Comparison of ENCODE assay signal across 8 cellular contexts in the genomic region with DNA sequence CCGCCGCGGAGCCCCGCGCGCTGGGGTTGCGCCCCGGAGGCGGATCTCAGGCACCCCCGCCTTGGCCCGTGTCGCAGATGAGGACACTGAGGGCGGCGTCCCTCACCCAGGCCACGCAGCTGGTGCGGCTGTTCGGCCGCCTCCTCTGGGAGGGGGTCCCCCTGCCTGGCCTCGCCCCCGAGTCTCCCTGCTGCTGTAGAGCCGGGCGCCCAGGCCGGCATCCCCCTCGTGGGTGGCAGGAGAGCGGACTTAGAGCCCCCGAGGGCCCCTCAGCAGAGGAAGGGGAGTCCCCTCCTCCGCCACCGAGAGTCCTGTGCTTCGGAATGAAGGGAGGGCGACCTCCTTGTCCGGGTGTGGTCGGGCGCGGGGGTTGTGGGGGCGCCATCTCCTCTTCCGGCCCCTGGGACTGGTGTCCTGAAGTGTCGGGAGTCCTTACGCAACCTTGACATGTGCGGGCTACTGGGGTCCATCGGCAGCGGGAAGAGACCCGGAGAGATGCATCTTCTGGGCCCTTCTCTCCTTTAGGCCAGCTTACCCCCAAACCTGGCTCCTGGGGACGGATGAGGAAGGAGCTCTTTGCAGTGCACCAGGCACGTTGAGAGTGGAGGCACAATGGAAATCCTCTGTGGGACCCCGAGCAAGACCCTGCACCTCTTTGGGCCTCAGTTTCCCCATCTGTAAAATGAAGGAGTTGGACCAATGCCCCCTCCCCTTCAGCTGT. TPM values are rescaled to one million over a fixed set of nuclear protein-coding genes. Genes with fewer than 3 reads are reported as not detected.
DNase-seq lines count a peak whose midpoint lies in the region; ATAC-seq and TF ChIP-seq lines count a peak whose summit lies in the region.

No MANE protein-coding gene starts in this region.

- POLR2A ChIA-PET in AG04450 (lab: Yijun Ruan, JAX) (no interaction called here), RWPE1 (lab: Yijun Ruan, JAX; ENCODE audit: low non-redundant PET) (interaction anchor here (0.6 kb wide), 1 partner anchor 71 kb away, joined by 3 read pairs; no protein-coding TSS in a partner anchor)

- H3K27ac ChIP-seq in AG04450 (ENCODE audit: low read depth, low read length) (no peak overlapping the region), RWPE1 (peak overlapping the region; percentile 64), duodenal mucosa (ENCODE audit: low read depth, low read length) (no peak overlapping the region), muscle layer of duodenum (ENCODE audit: low read length) (no peak overlapping the region)

- H3K27me3 ChIP-seq in AG04450 (ENCODE audit: control insufficient read depth, insufficient read depth, low read length) (peaks cover 24% of the 10 kb centered on the region), duodenal mucosa (ENCODE audit: control insufficient read depth in 1 of 2, insufficient read depth in 2 of 2, low read length in 2 of 2) (peaks cover 2 to 14% of the 10 kb centered on the region in 2 donors), muscle layer of duodenum (ENCODE audit: low read depth, low read length) (no peaks in the 10 kb centered on the region)

- H3K9me3 ChIP-seq in AG04450 (ENCODE audit: control insufficient read depth, insufficient read depth, low read length) (peaks cover 6% of the 10 kb centered on the region; the same call in 1 of the 2 replicates), duodenal mucosa (ENCODE audit: control insufficient read depth in 1 of 2, low read length in 2 of 2) (peaks cover 0 to 4% of the 10 kb centered on the region in 2 donors), muscle layer of duodenum (ENCODE audit: control insufficient read depth in 1 of 2, low read length in 2 of 2) (peaks cover 0 to 5% of the 10 kb centered on the region in 2 donors)

- H3K36me3 ChIP-seq in duodenal mucosa (ENCODE audit: control insufficient read depth in 1 of 2, insufficient read depth in 2 of 2, low read length in 2 of 2) (no peaks in the 10 kb centered on the region), muscle layer of duodenum (ENCODE audit: control insufficient read depth in 1 of 2, insufficient read depth in 2 of 2, low read length in 2 of 2) (no peaks in the 10 kb centered on the region)

- peak overlapping the region in 1 of 2 donors; percentile 47 for H3K9ac ChIP-seq in duodenal mucosa (ENCODE audit: low read depth in 1 of 2, low read length in 2 of 2)

- TF ChIP-seq CTCF in AG04450 (IDR thresholded peaks at IDR 0.05; ENCODE audit: low read depth, low read length): no peak
- TF ChIP-seq CTCF in RWPE1 (conservative IDR thresholded peaks at IDR 0.05; ENCODE audit: low read depth): no peak

- CTCF ChIA-PET in AG04450 (lab: Charles Lee) (interaction anchor here (0.6 to 8.0 kb wide), 10 partner anchors 9 to 880 kb away, joined by 4 to 188 read pairs (median 4); a partner anchor contains a TSS), RWPE1 (lab: Yijun Ruan, JAX) (interaction anchor here (0.5 to 3.8 kb wide), 18 partner anchors 16 to 538 kb away, joined by 3 to 89 read pairs (median 4); a partner anchor contains a TSS)

- peak; percentile 33 for ATAC-seq in GM19397 (IDR thresholded peaks at IDR 0.05; ENCODE audit: unreplicated experiment)

- H3K4me1 ChIP-seq in duodenal mucosa (ENCODE audit: control insufficient read depth in 1 of 2, insufficient read depth in 2 of 2, low read length in 2 of 2): peaks cover 10 to 13% of the 10 kb centered on the region in 2 donors
- peaks cover 4 to 9% of the 10 kb centered on the region in 2 donors for H3K4me1 ChIP-seq in muscle layer of duodenum (ENCODE audit: control insufficient read depth in 1 of 2, insufficient read depth in 2 of 2, low read length in 2 of 2)

- DNase-seq in AG04450 (ENCODE audit: low read depth, low spot score) (no peak), RWPE1 (ENCODE audit: low spot score) (no peak), NK-92 (lab: John Stamatoyannopoulos, UW; ENCODE audit: unreplicated experiment) (no peak), SKM-1 (lab: John Stamatoyannopoulos, UW; ENCODE audit: unreplicated experiment) (no peak), NCI-H2196 (lab: John Stamatoyannopoulos, UW; ENCODE audit: unreplicated experiment) (no peak)

- H3K4me3 ChIP-seq in AG04450 (ENCODE audit: low read depth, low read length) (peak overlapping the region; percentile 56), duodenal mucosa (ENCODE audit: low read depth in 1 of 2, low read length in 2 of 2) (peak overlapping the region; percentile 49 to 69), muscle layer of duodenum (ENCODE audit: low read depth in 1 of 2, low read length in 2 of 2) (peak overlapping the region; percentile 55 to 75)

RNA-seq across cellular contexts. Expression of a gene that starts 11.7 kb away (rescaled TPM):
- polyA plus RNA-seq in AG04450 (2011; rRNA removed): 22.9 and 29.5 TPM in 2 replicates
- 22.7 and 23.0 TPM in 2 replicates for polyA minus RNA-seq in AG04450 (2011; rRNA and poly(A)+ RNA removed)

RNA-seq across cellular contexts. Expression of a gene that starts 17.5 kb away (rescaled TPM):
- not detected in 2 replicates for polyA plus RNA-seq in AG04450 (2011; rRNA removed)
- 0.09 TPM in 1 of 2 replicates, not detected in the other for polyA minus RNA-seq in AG04450 (2011; rRNA and poly(A)+ RNA removed)
